In genomic region chr1:173248247-173248940, GRCh38 we compare ENCODE assay signal across 17 cellular contexts.
"Had no signal": no experiment of that assay in that cellular context is flagged by ENCODE, and none has a peak within 500 bp of the region (broad histone marks: within the 10 kb centered on the region; RNA-seq: fewer than 3 reads in every experiment).

No MANE protein-coding gene starts in this region.

- H3K27ac ChIP-seq: heart left ventricle, skin epidermis, stomach, thyroid gland, upper lobe of left lung, uterus had no signal

- ATAC-seq: effector memory CD8-positive, alpha-beta T cell had no signal

- H3K9me3 ChIP-seq: thyroid gland, uterus had no signal

- H3K27me3 Mint-ChIP-seq: effector memory CD8-positive, alpha-beta T cell had no signal

- H3K4me1 Mint-ChIP-seq: neural crest cell had no signal

- H3K4me1 ChIP-seq: thyroid gland, upper lobe of left lung, uterus had no signal

- H3K36me3 ChIP-seq: heart left ventricle, stomach, thyroid gland, upper lobe of left lung, uterus had no signal

- DNase-seq: cortex of kidney; effector memory CD8-positive, alpha-beta T cell; heart left ventricle; hippocampal formation; mucosa of descending colon; natural killer cell; posterior cingulate gyrus; stimulated activated CD4-positive, alpha-beta T cell treated with anti-CD3 and anti-CD28 coated beads, Interleukin-2, amount 100 ng/mL, for 24 hours; stimulated activated CD4-positive, alpha-beta T cell treated with anti-CD3 and anti-CD28 coated beads, Interleukin-4, amount 100 ng/mL, for 4 hours; stimulated activated naive CD4-positive, alpha-beta T cell; stomach; substantia nigra; thyroid gland; upper lobe of left lung; uterus had no signal

- H3K27ac Mint-ChIP-seq: effector memory CD8-positive, alpha-beta T cell; natural killer cell had no signal

- H3K4me3 Mint-ChIP-seq: effector memory CD8-positive, alpha-beta T cell; natural killer cell; neural crest cell had no signal

- H3K4me3 ChIP-seq: heart left ventricle, mucosa of descending colon, skin epidermis, stomach, thyroid gland, upper lobe of left lung, uterus had no signal
